9 cellular contexts compared by ENCODE assay signal in the genomic region with DNA sequence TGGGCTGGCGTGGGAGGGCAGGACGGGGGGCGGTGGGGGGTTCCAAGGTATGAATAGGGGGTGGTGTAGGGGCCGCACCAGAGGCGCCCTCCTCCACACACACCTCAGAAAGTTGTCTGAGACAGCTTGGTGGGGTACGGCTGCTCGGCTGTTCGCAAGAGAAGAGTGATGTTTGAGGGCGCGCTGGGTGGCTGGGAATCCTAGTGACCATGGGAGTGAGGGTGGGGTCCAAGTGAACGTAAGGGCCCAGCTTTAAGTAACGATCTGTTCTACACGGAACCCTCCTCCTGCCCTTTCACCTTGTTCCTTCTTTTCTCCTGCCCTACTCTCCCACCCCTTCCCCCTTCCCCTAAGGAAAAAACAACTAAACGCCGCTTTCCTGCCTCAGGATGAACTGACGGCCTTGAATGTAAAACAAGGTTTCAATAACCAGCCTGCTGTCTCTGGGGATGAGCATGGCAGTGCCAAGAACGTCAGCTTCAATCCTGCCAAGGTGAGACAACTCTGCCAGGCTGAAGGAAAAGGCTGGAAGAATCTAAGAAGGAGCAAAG. TPM values are rescaled to one million over a fixed set of nuclear protein-coding genes. Genes with fewer than 3 reads are reported as not detected.
DNase-seq lines count a peak whose midpoint lies in the region; ATAC-seq lines count a peak whose summit lies in the region.
"Had no signal": no experiment of that assay in that cellular context is flagged by ENCODE, and none has a peak within 500 bp of the region (broad histone marks: within the 10 kb centered on the region; RNA-seq: fewer than 3 reads in every experiment).

No MANE protein-coding gene starts in this region.

- no peaks in the 10 kb centered on the region; the same call in 1 of the 2 replicates for H3K36me3 ChIP-seq in ES-I3 (ENCODE audit: insufficient read depth, low read length)
- H3K36me3 ChIP-seq in MG63 = no peaks in the 10 kb centered on the region
- H3K36me3 ChIP-seq in duodenal mucosa (ENCODE audit: control insufficient read depth in 1 of 2, insufficient read depth in 2 of 2, low read length in 2 of 2) = peaks cover 22 to 33% of the 10 kb centered on the region in 2 donors
- peaks cover 22 to 30% of the 10 kb centered on the region in 2 donors for H3K36me3 ChIP-seq in muscle layer of duodenum (ENCODE audit: control insufficient read depth in 1 of 2, insufficient read depth in 2 of 2, low read length in 2 of 2)

- H3K9ac ChIP-seq in ES-I3 (ENCODE audit: low read depth, low read length) = peak overlapping the region; percentile 79
- H3K9ac ChIP-seq in duodenal mucosa (ENCODE audit: low read depth in 1 of 2, low read length in 2 of 2) = peak overlapping the region in 1 of 2 donors; percentile 75

- H3K4me3 ChIP-seq in MG63 = peak overlapping the region; percentile 75
- H3K4me3 ChIP-seq in duodenal mucosa (ENCODE audit: low read depth in 1 of 2, low read length in 2 of 2) = peak overlapping the region; percentile 72 to 80
- H3K4me3 ChIP-seq in muscle layer of duodenum (ENCODE audit: low read depth in 1 of 2, low read length in 2 of 2) = peak overlapping the region; percentile 60 to 79

- H3K27me3 ChIP-seq in MG63 = no peaks in the 10 kb centered on the region
- no peaks in the 10 kb centered on the region for H3K27me3 ChIP-seq in duodenal mucosa (ENCODE audit: control insufficient read depth in 1 of 2, insufficient read depth in 2 of 2, low read length in 2 of 2)
- no peaks in the 10 kb centered on the region for H3K27me3 ChIP-seq in muscle layer of duodenum (ENCODE audit: low read depth, low read length)

- DNase-seq in MG63 (no peak), AG08395 (ENCODE audit: low spot score) (no peak), NCI-H1105 (lab: John Stamatoyannopoulos, UW) (no peak)

- H3K9me3 ChIP-seq in ES-I3 (ENCODE audit: control insufficient read depth, insufficient read depth, low read length) = no peaks in the 10 kb centered on the region
- no peaks in the 10 kb centered on the region for H3K9me3 ChIP-seq in MG63
- H3K9me3 ChIP-seq in duodenal mucosa (ENCODE audit: control insufficient read depth in 1 of 2, low read length in 2 of 2) = no peaks in the 10 kb centered on the region
- H3K9me3 ChIP-seq in muscle layer of duodenum (ENCODE audit: control insufficient read depth in 1 of 2, low read length in 2 of 2) = no peaks in the 10 kb centered on the region

- H3K27ac ChIP-seq in duodenal mucosa (ENCODE audit: low read depth, low read length) (no peak overlapping the region), muscle layer of duodenum (ENCODE audit: low read length) (peak overlapping the region; percentile 63)

- no peak for ATAC-seq in GM19395 (IDR thresholded peaks at IDR 0.05; ENCODE audit: unreplicated experiment)
- ATAC-seq in GM19328 (IDR thresholded peaks at IDR 0.05; ENCODE audit: unreplicated experiment) = no peak

- H3K4me1 ChIP-seq in ES-I3 (ENCODE audit: insufficient read depth, low read length) (no peaks in the 10 kb centered on the region), duodenal mucosa (ENCODE audit: control insufficient read depth in 1 of 2, insufficient read depth in 2 of 2, low read length in 2 of 2) (peaks cover 6 to 12% of the 10 kb centered on the region in 2 donors), muscle layer of duodenum (ENCODE audit: control insufficient read depth in 1 of 2, insufficient read depth in 2 of 2, low read length in 2 of 2) (peaks cover 2 to 10% of the 10 kb centered on the region in 2 donors)

RNA-seq across cellular contexts. Expression of a gene that starts 0.7 kb away (rescaled TPM):
- 9.3 and 11.1 TPM in 2 replicates for total RNA-seq in MG63 (2014; rRNA removed; shearing (Covaris generic); ENCODE audit: low replicate concordance)

RNA-seq across cellular contexts. Expression of a gene that starts 7.7 kb away (rescaled TPM):
- not detected in 2 replicates for total RNA-seq in MG63 (2014; rRNA removed; shearing (Covaris generic); ENCODE audit: low replicate concordance)

RNA-seq across cellular contexts. Expression of a gene that starts 12.5 kb away (rescaled TPM):
- not detected in 2 replicates for total RNA-seq in MG63 (2014; rRNA removed; shearing (Covaris generic); ENCODE audit: low replicate concordance)
- total RNA-seq: M059J had no signal

RNA-seq across cellular contexts. Expression of a gene that starts 23.4 kb away (rescaled TPM):
- total RNA-seq in MG63 (2014; rRNA removed; shearing (Covaris generic); ENCODE audit: low replicate concordance) = 3.8 and 4.9 TPM in 2 replicates

RNA-seq across cellular contexts. Expression of a gene that starts 25.6 kb away (rescaled TPM):
- total RNA-seq in MG63 (2014; rRNA removed; shearing (Covaris generic); ENCODE audit: low replicate concordance) = 0.07 and 0.10 TPM in 2 replicates
